8 cellular contexts compared by ENCODE assay signal in the genomic region with DNA sequence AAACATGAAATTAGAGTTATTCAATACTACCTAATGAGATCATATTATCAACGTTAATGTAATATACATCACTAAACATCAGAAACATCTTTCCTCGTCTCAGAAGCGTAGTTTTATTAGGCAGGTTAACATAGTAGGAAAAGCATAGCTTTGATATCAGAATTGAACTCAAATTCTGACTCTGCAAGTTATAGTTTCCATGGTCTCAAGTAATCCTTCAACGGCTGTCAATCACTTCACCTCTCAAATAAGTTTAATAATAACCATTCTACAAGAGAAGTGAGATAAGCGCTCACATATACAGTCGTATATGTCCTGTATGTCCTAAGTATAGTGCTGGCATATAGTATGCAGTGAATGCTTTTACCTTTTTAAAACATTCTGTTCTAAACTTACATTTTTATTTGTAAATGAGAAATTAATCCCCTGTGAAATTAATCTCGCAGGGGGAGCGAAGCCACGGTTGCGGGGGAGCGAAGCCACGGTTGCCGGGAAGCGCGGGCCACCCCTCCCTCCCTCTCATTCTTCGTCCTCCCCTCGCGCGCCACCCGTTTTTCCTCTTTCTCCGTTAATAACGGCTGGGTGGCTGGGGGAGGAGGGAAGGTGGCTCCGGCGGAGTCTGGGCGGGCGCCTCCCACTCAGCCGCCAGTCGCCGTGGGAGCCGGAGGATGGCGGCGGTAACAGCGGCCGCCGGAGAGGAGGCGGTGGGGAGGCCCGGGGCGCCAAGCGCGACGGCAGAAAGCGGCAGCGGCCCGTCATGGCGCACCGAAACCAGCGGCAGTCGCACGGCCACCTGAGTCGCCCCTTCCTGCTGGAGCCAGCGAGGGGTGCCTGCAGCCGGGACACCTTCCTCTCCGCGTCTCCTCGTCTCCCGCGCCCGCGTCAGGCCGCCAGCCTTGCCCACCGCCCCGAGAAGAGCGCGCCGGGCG.
A peak's percentile ranks its signal among the peaks of the same experiment; 100 is the strongest.
DNase-seq lines count a peak whose midpoint lies in the region; ATAC-seq and TF ChIP-seq lines count a peak whose summit lies in the region.
"Not testable (repeated sequence)": the region's sequence is repeated elsewhere in the genome, so short reads cannot be mapped to it uniquely, and the experiment has no call there.

No MANE protein-coding gene starts in this region.

- not testable (repeated sequence) for TF ChIP-seq CTCF in epithelial cell of esophagus (IDR thresholded peaks at IDR 0.05; ENCODE audit: insufficient read depth, low read depth, low read length, missing control alignments)

- peak overlapping the region; percentile 50 for H3K4me3 ChIP-seq in epithelial cell of esophagus (ENCODE audit: low read length)

- peak; percentile 60 for ATAC-seq in GM21447 (IDR thresholded peaks at IDR 0.05; ENCODE audit: unreplicated experiment)
- ATAC-seq in HG03565 (IDR thresholded peaks at IDR 0.05; ENCODE audit: unreplicated experiment), result peak; percentile 39

- DNase-seq in DMS 273 treated with DMSO at 0.1 percent for 48 hours (lab: John Stamatoyannopoulos, UW) (peak; percentile 39), NOMO-1 (lab: John Stamatoyannopoulos, UW; ENCODE audit: unreplicated experiment in 2 of 2) (peak; percentile 13 to 30), activated T-cell treated with anti-CD3 and anti-CD28 coated beads for 1 hour (ENCODE audit: low read depth) (peak; percentile 16), epithelial cell of esophagus (ENCODE audit: low read depth) (peak; percentile 59), medulla oblongata (ENCODE audit: extremely low spot score) (peak; percentile 25)
- DNase-seq in stimulated activated CD8-positive, alpha-beta memory T cell treated with anti-CD3 and anti-CD28 coated beads, Interleukin-12 subunit alpha, Interleukin-12 subunit beta, amount 100 ng/mL, for 1 hour (ENCODE audit: low read depth), result peak; percentile 7

Comparison
In these comparisons a context has a peak if more than half of its experiments do, and no peak if none do; other contexts are left out.
1. Peak in every context shown above with its lines: DNase-seq, ATAC-seq and H3K4me3 ChIP-seq.
2. DNase-seq: peak in every context shown above with its lines; median percentile 59 in epithelial cell of esophagus; 39 in DMS 273 treated with DMSO at 0.1 percent for 48 hours; 25 in medulla oblongata; 22 in NOMO-1; 16 in activated T-cell treated with anti-CD3 and anti-CD28 coated beads for 1 hour; 7 in stimulated activated CD8-positive, alpha-beta memory T cell treated with anti-CD3 and anti-CD28 coated beads, Interleukin-12 subunit alpha, Interleukin-12 subunit beta, amount 100 ng/mL, for 1 hour.